In the genomic region with DNA sequence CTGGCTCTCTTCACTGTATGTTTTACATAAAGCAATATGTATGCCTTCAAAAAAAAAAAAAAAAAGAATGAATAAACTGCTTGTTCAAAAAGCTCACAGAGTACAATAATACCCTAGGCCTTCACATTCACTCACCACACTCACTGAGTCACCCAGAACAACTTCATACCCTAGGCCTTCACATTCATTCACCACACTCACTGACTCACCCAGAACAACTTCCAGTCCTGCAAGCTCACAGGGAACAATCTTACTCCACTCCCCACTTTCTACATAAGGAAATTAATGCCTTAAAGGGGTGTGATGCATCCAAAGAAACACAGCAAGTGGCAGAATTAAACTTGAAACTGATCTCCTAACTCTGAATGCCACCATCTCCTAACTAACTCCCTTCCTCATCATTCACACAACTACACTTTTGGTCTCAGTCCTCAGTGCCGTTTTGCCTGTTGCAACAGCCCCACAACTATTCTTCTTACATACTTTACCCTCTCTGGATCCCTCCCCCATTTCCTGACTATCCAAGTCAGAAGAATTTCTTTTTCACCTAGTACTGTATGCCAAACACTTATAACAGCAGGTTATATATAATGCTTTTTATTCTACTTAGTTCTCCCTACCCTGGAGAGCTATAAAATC, we compare ENCODE assay signal across 9 cellular contexts. TPM values are rescaled to one million over a fixed set of nuclear protein-coding genes. Genes with fewer than 3 reads are reported as not detected.
DNase-seq lines count a peak whose midpoint lies in the region; TF ChIP-seq lines count a peak whose summit lies in the region.
"Had no signal": no experiment of that assay in that cellular context is flagged by ENCODE, and none has a peak within 500 bp of the region (broad histone marks: within the 10 kb centered on the region; RNA-seq: fewer than 3 reads in every experiment).

No MANE protein-coding gene starts in this region.

- H3K27me3 Mint-ChIP-seq in brain, result no peaks in the 10 kb centered on the region

- no peak overlapping the region for H3K4me2 ChIP-seq in mesendoderm (ENCODE audit: low read length)

- H2BK120ac ChIP-seq in mesendoderm (ENCODE audit: low read depth, low read length), result no peak overlapping the region

- peak overlapping the region in 4 of 5 experiments; percentile 2 to 65 (median 40) for H3K27ac Mint-ChIP-seq in brain

- peak overlapping the region; percentile 25 for H3K56ac ChIP-seq in mesendoderm (ENCODE audit: low read length)

- no peaks in the 10 kb centered on the region for H3K9me3 ChIP-seq in HUES48 (ENCODE audit: control insufficient read depth, insufficient read depth, low read length)
- H3K9me3 ChIP-seq: psoas muscle had no signal

- H3K4me3 Mint-ChIP-seq in brain, result no peak overlapping the region

- intact Hi-C loops in dorsolateral prefrontal cortex (cut with DNase I), result no loop called here

- no CpG with 5 or more reads among the region's 1 CpG for WGBS in mesendoderm (ENCODE audit: extremely low coverage, insufficient coverage, low lambda C conversion rate)

- H3K27ac ChIP-seq in HUES48 (ENCODE audit: low read depth, low read length) (peak overlapping the region; percentile 42), mesendoderm (ENCODE audit: low read depth, low read length) (no peak overlapping the region), dorsolateral prefrontal cortex (no peak overlapping the region)
- H3K27ac ChIP-seq: psoas muscle had no signal

- no peak overlapping the region for H3K18ac ChIP-seq in mesendoderm (ENCODE audit: low read length)

- no peaks in the 10 kb centered on the region for H3K4me1 Mint-ChIP-seq in brain

- H3K9ac ChIP-seq in HUES48 (ENCODE audit: low read depth, low read length), result no peak overlapping the region
- no peak overlapping the region for H3K9ac ChIP-seq in mesendoderm (ENCODE audit: low read length)

- H2BK5ac ChIP-seq in mesendoderm (ENCODE audit: low read length), result no peak overlapping the region

- H3K79me2 ChIP-seq in mesendoderm (ENCODE audit: control insufficient read depth, insufficient read depth, low read length), result no peaks in the 10 kb centered on the region

- DNase-seq in AG09319 (ENCODE audit: extremely low read depth, low read depth) (peak; percentile 57), mesendoderm (peak; percentile 62), NCI-H1092 treated with DMSO at 0.1 percent for 48 hours (lab: John Stamatoyannopoulos, UW) (no peak), NCI-H2196 (lab: John Stamatoyannopoulos, UW; ENCODE audit: unreplicated experiment) (no peak), SKM-1 (lab: John Stamatoyannopoulos, UW; ENCODE audit: unreplicated experiment) (no peak), dorsolateral prefrontal cortex (no peak)
- DNase-seq: psoas muscle had no signal

- H3K4me3 ChIP-seq in HUES48 (ENCODE audit: low read depth, low read length) (no peak overlapping the region), mesendoderm (ENCODE audit: low read length) (no peak overlapping the region), dorsolateral prefrontal cortex (no peak overlapping the region)
- H3K4me3 ChIP-seq: psoas muscle had no signal

- no peak for TF ChIP-seq CTCF in AG09319 (IDR thresholded peaks at IDR 0.05; ENCODE audit: low read depth, low read length)
- no peak for TF ChIP-seq CTCF in brain (conservative IDR thresholded peaks at IDR 0.05)
- TF ChIP-seq CTCF in dorsolateral prefrontal cortex (IDR thresholded peaks at IDR 0.05 in 54 of 56, conservative IDR thresholded peaks at IDR 0.05 in 2 of 56; ENCODE audit: low read depth in 1 of 56, partially characterized antibody in 56 of 56), result no peak

- H3K23ac ChIP-seq in mesendoderm (ENCODE audit: low read length), result no peak overlapping the region

- no peak overlapping the region for H4K8ac ChIP-seq in mesendoderm (ENCODE audit: low read depth, low read length)

- no peak overlapping the region for H4K5ac ChIP-seq in mesendoderm (ENCODE audit: low read length)

- H3K9me3 Mint-ChIP-seq in brain, result no peaks in the 10 kb centered on the region

- H3K4ac ChIP-seq in mesendoderm (ENCODE audit: low read depth, low read length), result no peak overlapping the region

- H2AK5ac ChIP-seq in mesendoderm (ENCODE audit: low read length), result no peak overlapping the region

- H3K4me1 ChIP-seq in HUES48 (ENCODE audit: control insufficient read depth, insufficient read depth, low read length) (peaks cover 4% of the 10 kb centered on the region; the same call in 1 of the 2 replicates), mesendoderm (ENCODE audit: control insufficient read depth, low read depth, low read length) (no peaks in the 10 kb centered on the region)
- H3K4me1 ChIP-seq: psoas muscle had no signal

- H3K27me3 ChIP-seq in HUES48 (ENCODE audit: control insufficient read depth, insufficient read depth, low read length) (no peaks in the 10 kb centered on the region), mesendoderm (ENCODE audit: insufficient read depth, low read length, poor library complexity) (no peaks in the 10 kb centered on the region), dorsolateral prefrontal cortex (no peaks in the 10 kb centered on the region)

- H2BK15ac ChIP-seq in mesendoderm (replicated peaks; ENCODE audit: low read depth), result no peak overlapping the region

- H3K79me1 ChIP-seq in mesendoderm (ENCODE audit: low read length), result no peaks in the 10 kb centered on the region

- H3K36me3 ChIP-seq in HUES48 (ENCODE audit: control insufficient read depth, insufficient read depth, low read length) (peaks cover 21% of the 10 kb centered on the region), mesendoderm (ENCODE audit: control insufficient read depth, insufficient read depth, low read length) (peaks cover 1% of the 10 kb centered on the region)

- peaks cover 66% of the 10 kb centered on the region for H3K36me3 Mint-ChIP-seq in brain

RNA-seq across cellular contexts. Expression of a gene that starts 34.2 kb away (rescaled TPM):
- 18.2 TPM for polyA plus RNA-seq in brain (ENCODE audit: insufficient read depth, low read depth, low replicate concordance)
- polyA plus RNA-seq in mesendoderm (2013, experiment 1 of 2), result 23.1 TPM
- polyA plus RNA-seq in mesendoderm (2013, experiment 2 of 2), result 23.1 TPM
- 10 to 100 TPM in 116 of 120 experiments, 1 to 10 TPM in 4; 5.8 to 59.0 (median 19.0) TPM for total RNA-seq in dorsolateral prefrontal cortex

Comparison
In these comparisons a context has a peak if more than half of its experiments do, and no peak if none do; other contexts are left out.
1. DNase-seq: peak in AG09319 (single experiment) and mesendoderm (single experiment); none in NCI-H1092 treated with DMSO at 0.1 percent for 48 hours (single experiment), NCI-H2196 (single experiment), SKM-1 (single experiment) and dorsolateral prefrontal cortex (0 of 10).